In genomic region chr6:1383729-1384548, GRCh38 we compare ENCODE assay signal across 1 cellular context.
TF ChIP-seq lines count a peak whose summit lies in the region.

No MANE protein-coding gene starts in this region.

TF ChIP-seq in neural cell, 6 proteins besides CTCF, POLR2A, EP300 and RAD21 (continued from another document):
- TF ChIP-seq EZH2 (IDR thresholded peaks at IDR 0.05; ENCODE audit: borderline replicate concordance, insufficient read depth, low read length, poor library complexity, severe bottlenecking), result peak; percentile 64
- TF ChIP-seq POLR2AphosphoS5 (IDR thresholded peaks at IDR 0.05), result no peak
- TF ChIP-seq MXI1 (conservative IDR thresholded peaks at IDR 0.05; ENCODE audit: poor library complexity, severe bottlenecking), result no peak
- TF ChIP-seq TAF1 (IDR thresholded peaks at IDR 0.05; ENCODE audit: low read depth), result no peak
TF ChIP-seq in neural cell: peak in this region for 1.
